ENCODE assay signal across 1 cellular context in the genomic region with DNA sequence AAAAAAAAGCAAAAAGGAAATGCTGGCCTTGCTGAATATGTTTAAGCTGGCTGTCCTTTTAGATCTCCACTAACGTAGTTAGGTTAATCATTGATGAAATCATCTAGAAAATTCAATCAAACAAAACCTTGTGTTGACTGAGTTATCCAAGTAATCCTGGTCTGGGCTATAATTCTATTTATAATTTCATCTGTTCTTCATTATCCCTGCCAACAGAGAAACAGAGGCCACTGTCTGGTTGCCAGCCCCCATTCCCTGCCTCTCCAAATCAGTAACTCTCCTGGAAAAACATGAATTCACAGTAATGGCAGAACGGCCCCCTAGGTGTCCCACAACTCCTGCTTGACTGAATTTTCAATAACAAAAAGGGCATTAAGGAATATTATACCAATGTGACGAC.
TF ChIP-seq lines count a peak whose summit lies in the region.

No MANE protein-coding gene starts in this region.

TF ChIP-seq in A549, 52 proteins besides CTCF, POLR2A, EP300 and RAD21 (continued from another document):
- TF ChIP-seq HMGXB4 (CRISPR knock-in tag; IDR thresholded peaks at IDR 0.05; ENCODE audit: borderline replicate concordance) (no peak), KDM5A (IDR thresholded peaks at IDR 0.05) (no peak), HDAC2 (IDR thresholded peaks at IDR 0.05) (no peak), NFE2L2 (conservative IDR thresholded peaks at IDR 0.05; ENCODE audit: low read length) (no peak), MAX (IDR thresholded peaks at IDR 0.05) (no peak)
- TF ChIP-seq, protein P1, sequence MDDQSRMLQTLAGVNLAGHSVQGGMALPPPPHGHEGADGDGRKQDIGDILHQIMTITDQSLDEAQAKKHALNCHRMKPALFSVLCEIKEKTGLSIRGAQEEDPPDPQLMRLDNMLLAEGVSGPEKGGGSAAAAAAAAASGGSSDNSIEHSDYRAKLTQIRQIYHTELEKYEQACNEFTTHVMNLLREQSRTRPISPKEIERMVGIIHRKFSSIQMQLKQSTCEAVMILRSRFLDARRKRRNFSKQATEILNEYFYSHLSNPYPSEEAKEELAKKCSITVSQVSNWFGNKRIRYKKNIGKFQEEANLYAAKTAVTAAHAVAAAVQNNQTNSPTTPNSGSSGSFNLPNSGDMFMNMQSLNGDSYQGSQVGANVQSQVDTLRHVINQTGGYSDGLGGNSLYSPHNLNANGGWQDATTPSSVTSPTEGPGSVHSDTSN (IDR thresholded peaks at IDR 0.05), result no peak
